ENCODE assay signal across 16 cellular contexts in genomic region chr17:35062284-35062683, GRCh38. TPM values are rescaled to one million over a fixed set of nuclear protein-coding genes. Genes with fewer than 3 reads are reported as not detected.
A peak's percentile ranks its signal among the peaks of the same experiment; 100 is the strongest.
DNase-seq lines count a peak whose midpoint lies in the region; ATAC-seq and TF ChIP-seq lines count a peak whose summit lies in the region.
"Had no signal": no experiment of that assay in that cellular context is flagged by ENCODE, and none has a peak within 500 bp of the region (broad histone marks: within the 10 kb centered on the region; RNA-seq: fewer than 3 reads in every experiment).

No MANE protein-coding gene starts in this region.

- peaks cover 37% of the 10 kb centered on the region for H3K36me3 Mint-ChIP-seq in T-helper 2 cell treated with Interferon-gamma antibody and Interleukin-4, amounts not matched to agents 5 μg/mL and 100 μg/mL, for 36 hours (ENCODE audit: low read depth)
- peaks cover 23% of the 10 kb centered on the region for H3K36me3 Mint-ChIP-seq in osteocyte (ENCODE audit: unreplicated experiment)

- BruUV-seq in PC-9 (replicated peaks; lab: Mats Ljungman, UMichigan), result no TSS peak

- no peaks in the 10 kb centered on the region for H3K36me3 ChIP-seq in PC-9 (ENCODE audit: low read depth)
- H3K36me3 ChIP-seq: transverse colon had no signal

- H3K9me3 ChIP-seq in PC-9 (ENCODE audit: insufficient read depth, low read depth), result no peaks in the 10 kb centered on the region; the same call in 1 of the 2 replicates
- H3K9me3 ChIP-seq: transverse colon had no signal

- H3F3A ChIP-seq in PC-9 (ENCODE audit: insufficient read depth, low read depth), result peaks cover 37% of the 10 kb centered on the region

- H3K27me3 ChIP-seq in PC-9 (ENCODE audit: insufficient read depth, low read depth), result no peaks in the 10 kb centered on the region
- H3K27me3 ChIP-seq: transverse colon had no signal

- no peaks in the 10 kb centered on the region for H3K9me2 ChIP-seq in PC-9 (ENCODE audit: insufficient read depth)

- DNase-seq in T-helper 2 cell treated with Interferon-gamma antibody and Interleukin-4, amounts not matched to agents 5 μg/mL and 100 μg/mL, for 36 hours (ENCODE audit: low spot score), result no peak
- DNase-seq in T-helper 2 cell (no peak), PC-9 (no peak), osteocyte (ENCODE audit: extremely low spot score, unreplicated experiment) (no peak), islet precursor cell (no peak)
- DNase-seq: 8988T, NCI-H1105 treated with DMSO at 0.1 percent for 48 hours, NCI-H510A, transverse colon had no signal

- intact Hi-C loops in PC-9 (cut with micrococcal nuclease; ENCODE audit: unreplicated experiment), result no loop called here

- no peaks in the 10 kb centered on the region for H4K20me1 ChIP-seq in PC-9 (ENCODE audit: insufficient read depth)

- CTCF ChIA-PET in PC-9 (lab: Charles Lee), result no interaction called here

- H3K4me3 Mint-ChIP-seq in T-helper 2 cell treated with Interferon-gamma antibody and Interleukin-4, amounts not matched to agents 5 μg/mL and 100 μg/mL, for 36 hours, result peak overlapping the region; percentile 51
- no peak overlapping the region for H3K4me3 Mint-ChIP-seq in osteocyte (ENCODE audit: unreplicated experiment)

- H3K4me1 ChIP-seq in PC-9 (replicated peaks; ENCODE audit: insufficient read depth), result peaks cover 51% of the 10 kb centered on the region

- no peaks in the 10 kb centered on the region for H3K9me3 Mint-ChIP-seq in T-helper 2 cell treated with Interferon-gamma antibody and Interleukin-4, amounts not matched to agents 5 μg/mL and 100 μg/mL, for 36 hours
- no peaks in the 10 kb centered on the region for H3K9me3 Mint-ChIP-seq in osteocyte (ENCODE audit: unreplicated experiment)

- H3K4me2 ChIP-seq in PC-9, result peak overlapping the region; percentile 71

- H3K27me3 Mint-ChIP-seq in T-helper 2 cell treated with Interferon-gamma antibody and Interleukin-4, amounts not matched to agents 5 μg/mL and 100 μg/mL, for 36 hours (ENCODE audit: low read depth), result no peaks in the 10 kb centered on the region
- H3K27me3 Mint-ChIP-seq in osteocyte (ENCODE audit: unreplicated experiment), result no peaks in the 10 kb centered on the region

- no peak overlapping the region for H3K4me3 ChIP-seq in PC-9
- H3K4me3 ChIP-seq: transverse colon had no signal

- peaks cover 13% of the 10 kb centered on the region for H3K79me2 ChIP-seq in PC-9 (ENCODE audit: low read depth)

- H2AFZ ChIP-seq in PC-9, result no peak overlapping the region

- ATAC-seq in GM19467 (IDR thresholded peaks at IDR 0.05; ENCODE audit: unreplicated experiment), result no peak
- no peak for ATAC-seq in GM21526 (IDR thresholded peaks at IDR 0.05; ENCODE audit: low FRiP score, unreplicated experiment)

- H3K27ac Mint-ChIP-seq in T-helper 2 cell treated with Interferon-gamma antibody and Interleukin-4, amounts not matched to agents 5 μg/mL and 100 μg/mL, for 36 hours, result peak overlapping the region; percentile 74
- H3K27ac Mint-ChIP-seq in osteocyte (ENCODE audit: unreplicated experiment), result peak overlapping the region; percentile 99

- POLR2A ChIA-PET in PC-9 (lab: Charles Lee; ENCODE audit: unreplicated experiment), result interaction anchor here (0.7 kb wide), 1 partner anchor 23 kb away, joined by 4 read pairs; no protein-coding TSS in a partner anchor

- TF ChIP-seq CTCF in PC-9 (conservative IDR thresholded peaks at IDR 0.05) (no peak), osteocyte (IDR thresholded peaks at IDR 0.05) (no peak)

- peaks cover 41% of the 10 kb centered on the region for H3K4me1 Mint-ChIP-seq in T-helper 2 cell treated with Interferon-gamma antibody and Interleukin-4, amounts not matched to agents 5 μg/mL and 100 μg/mL, for 36 hours (ENCODE audit: low read depth)
- peaks cover 25% of the 10 kb centered on the region for H3K4me1 Mint-ChIP-seq in osteocyte (ENCODE audit: unreplicated experiment)

- H3K27ac ChIP-seq in PC-9, result peak overlapping the region; percentile 99
- H3K27ac ChIP-seq in cingulate gyrus (ENCODE audit: low read depth, low read length), result peak overlapping the region; percentile 94

RNA-seq across cellular contexts. Expression of gene RFFL, which starts 1.2 kb away (rescaled TPM):
- total RNA-seq in PC-9 (2021), result 36.7 and 38.1 TPM in 2 replicates
- 19.3 and 22.9 TPM in 2 replicates for total RNA-seq in osteocyte

RNA-seq across cellular contexts. Expression of gene RAD51D, which starts 57.4 kb away (rescaled TPM):
- 7.8 and 9.7 TPM in 2 replicates for total RNA-seq in PC-9 (2021)
- total RNA-seq in osteocyte, result 14.8 and 18.2 TPM in 2 replicates

RNA-seq across cellular contexts. Expression of gene FNDC8, which starts 59.1 kb away (rescaled TPM):
- total RNA-seq in PC-9 (2021) (not detected in 2 replicates), osteocyte (not detected in 2 replicates)
- total RNA-seq: cerebellum, HT1080, RPMI7951, skeletal muscle tissue, transverse colon had no signal
